In the genomic region with DNA sequence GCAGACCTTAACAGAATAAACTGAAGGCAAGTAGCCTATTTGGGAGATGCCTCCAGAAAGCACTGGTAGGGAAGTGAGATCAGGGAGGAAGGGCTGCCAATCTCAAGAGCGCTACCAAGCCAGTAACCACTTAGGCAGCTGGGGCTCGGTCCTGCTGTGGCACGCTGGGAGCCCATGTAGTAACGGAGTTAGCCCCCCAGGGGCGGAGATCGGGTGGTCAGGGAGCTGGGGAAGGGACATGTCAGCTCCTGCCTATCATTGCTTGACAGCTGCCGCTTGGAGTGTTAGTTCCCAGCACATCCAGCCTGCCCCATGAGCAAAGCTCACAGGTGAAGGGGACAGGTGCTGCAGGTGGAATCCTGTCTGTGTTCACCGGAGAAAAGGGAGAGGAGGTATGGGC, we compare ENCODE assay signal across 19 cellular contexts.
DNase-seq lines count a peak whose midpoint lies in the region; ATAC-seq, FAIRE-seq and TF ChIP-seq lines count a peak whose summit lies in the region.
"Had no signal": no experiment of that assay in that cellular context is flagged by ENCODE, and none has a peak within 500 bp of the region (broad histone marks: within the 10 kb centered on the region; RNA-seq: fewer than 3 reads in every experiment).

No MANE protein-coding gene starts in this region.

- H3K4me1 Mint-ChIP-seq in T-helper 17 cell = peaks cover 5% of the 10 kb centered on the region
- H3K4me1 Mint-ChIP-seq: CD4-positive, CD25-positive, alpha-beta regulatory T cell; stimulated activated memory B cell treated with anti-CD40 and anti-IgM and Interleukin-4, amounts not matched to agents 10 μg/mL and 1 μg/mL and 100 μg/mL, for 72 hours had no signal

- H3K9me3 ChIP-seq in keratinocyte (ENCODE audit: control insufficient read depth, low read depth, low read length) (no peaks in the 10 kb centered on the region), T-helper 17 cell (ENCODE audit: control insufficient read depth, low read length, poor library complexity, severe bottlenecking) (no peaks in the 10 kb centered on the region)
- H3K9me3 ChIP-seq: upper lobe of left lung had no signal

- peak overlapping the region; percentile 9 for H3K4me2 ChIP-seq in keratinocyte (ENCODE audit: control insufficient read depth, extremely low read depth, insufficient read depth, low read depth, low read length)

- peaks cover 72% of the 10 kb centered on the region for H3K27me3 Mint-ChIP-seq in T-helper 17 cell

- no peak overlapping the region for H3K4me3 ChIP-seq in keratinocyte (ENCODE audit: control insufficient read depth in 2 of 3, extremely low read depth in 1 of 3, insufficient read depth in 2 of 3, low read depth in 1 of 3, low read length in 3 of 3)
- H3K4me3 ChIP-seq: upper lobe of left lung had no signal

- peaks cover 39% of the 10 kb centered on the region for H3K4me1 ChIP-seq in keratinocyte (ENCODE audit: control insufficient read depth, extremely low read depth, insufficient read depth, low read length)

- CTCF ChIA-PET in GM10248 (lab: Yijun Ruan, JAX) = no interaction called here

- no peak overlapping the region for H2AFZ ChIP-seq in keratinocyte (ENCODE audit: control insufficient read depth, low read length)

- POLR2A ChIA-PET in GM10248 (lab: Yijun Ruan, JAX) = no interaction called here

- DNase-seq in NCI-H748 (lab: John Stamatoyannopoulos, UW; ENCODE audit: unreplicated experiment) (peak; percentile 34), NCI-H748 treated with DMSO at 0.1 percent for 48 hours (lab: John Stamatoyannopoulos, UW) (no peak), NCI-H510A treated with DMSO at 0.1 percent for 48 hours (lab: John Stamatoyannopoulos, UW) (peak; percentile 77), keratinocyte (ENCODE audit: low read depth, low spot score) (no peak), G401 (ENCODE audit: low spot score) (no peak), T-helper 17 cell (no peak), RCC 7860 (ENCODE audit: low spot score) (no peak), GM10248 (ENCODE audit: extremely low spot score) (no peak)
- DNase-seq: ACHN; activated CD4-positive, CD25-positive, alpha-beta regulatory T cell; CD4-positive, CD25-positive, alpha-beta regulatory T cell; EL; NCI-H774; stimulated activated CD4-positive, alpha-beta T cell treated with anti-CD3 and anti-CD28 coated beads, Interleukin-12 subunit alpha, Interleukin-12 subunit beta, amount 100 ng/mL, for 4 hours; upper lobe of left lung had no signal

- H4K20me1 ChIP-seq in keratinocyte (ENCODE audit: control insufficient read depth, extremely low read depth, insufficient read depth, low read length) = no peaks in the 10 kb centered on the region

- TF ChIP-seq CTCF in keratinocyte (optimal IDR thresholded peaks at IDR 0.05 in 1 of 3, IDR thresholded peaks at IDR 0.05 in 1 of 3, conservative IDR thresholded peaks at IDR 0.05 in 1 of 3; ENCODE audit: extremely low read depth in 1 of 3, insufficient read depth in 2 of 3, low read length in 3 of 3) = no peak
- no peak for TF ChIP-seq CTCF in GM10248 (IDR thresholded peaks at IDR 0.05; ENCODE audit: control extremely low read depth, extremely low read depth, low read depth, missing control alignments)

- H3K9ac ChIP-seq in keratinocyte (ENCODE audit: control insufficient read depth, extremely low read depth, insufficient read depth, low read length) = no peak overlapping the region

- H3K36me3 Mint-ChIP-seq in T-helper 17 cell (ENCODE audit: low read depth) = peaks cover 2% of the 10 kb centered on the region
- H3K36me3 Mint-ChIP-seq: CD4-positive, CD25-positive, alpha-beta regulatory T cell; stimulated activated memory B cell treated with anti-CD40 and anti-IgM and Interleukin-4, amounts not matched to agents 10 μg/mL and 1 μg/mL and 100 μg/mL, for 72 hours had no signal

- H3K4me3 Mint-ChIP-seq in T-helper 17 cell = no peak overlapping the region
- H3K4me3 Mint-ChIP-seq: CD4-positive, CD25-positive, alpha-beta regulatory T cell; stimulated activated memory B cell treated with anti-CD40 and anti-IgM and Interleukin-4, amounts not matched to agents 10 μg/mL and 1 μg/mL and 100 μg/mL, for 72 hours; T-helper 1 cell treated with Interleukin-12 subunit alpha and Interleukin-12 subunit beta and Interleukin-4 antibody, amounts not matched to agents 30 μg/mL and 1 μg/mL, for 36 hours had no signal

- no peaks in the 10 kb centered on the region for H3K9me1 ChIP-seq in keratinocyte (ENCODE audit: control insufficient read depth, extremely low read depth, insufficient read depth, low read length)

- in situ Hi-C loops in G401 (cut with HindIII; ENCODE audit: low sequenced_read_pairs) = no loop called here

- H3K27me3 ChIP-seq in keratinocyte (ENCODE audit: control insufficient read depth, extremely low read depth, insufficient read depth, low read length) = no peaks in the 10 kb centered on the region
- H3K27me3 ChIP-seq: upper lobe of left lung had no signal

- no peak overlapping the region for H3K27ac ChIP-seq in keratinocyte (ENCODE audit: control insufficient read depth, insufficient read depth, low read length)

- H3K27ac Mint-ChIP-seq in T-helper 17 cell = no peak overlapping the region
- H3K27ac Mint-ChIP-seq: CD4-positive, CD25-positive, alpha-beta regulatory T cell; IgD-negative memory B cell; progenitor cell of endocrine pancreas; stimulated activated memory B cell treated with anti-CD40 and anti-IgM and Interleukin-4, amounts not matched to agents 10 μg/mL and 1 μg/mL and 100 μg/mL, for 72 hours; T-helper 1 cell treated with Interleukin-12 subunit alpha and Interleukin-12 subunit beta and Interleukin-4 antibody, amounts not matched to agents 30 μg/mL and 1 μg/mL, for 36 hours had no signal

- no peaks in the 10 kb centered on the region for H3K79me2 ChIP-seq in keratinocyte (ENCODE audit: control insufficient read depth, insufficient read depth, low read length)

- ATAC-seq in T-helper 17 cell = no peak
- ATAC-seq: stimulated activated memory B cell treated with anti-CD40 and anti-IgM and Interleukin-4, amounts not matched to agents 10 μg/mL and 1 μg/mL and 100 μg/mL, for 72 hours had no signal

- no peaks in the 10 kb centered on the region for H3K36me3 ChIP-seq in keratinocyte (ENCODE audit: control insufficient read depth in 2 of 2, extremely low read depth in 1 of 2, insufficient read depth in 2 of 2, low read length in 2 of 2)
- H3K36me3 ChIP-seq: upper lobe of left lung had no signal

- dilution Hi-C loops in keratinocyte (cut with MboI; ENCODE audit: extremely low pct_ligation_motif_present, low sequenced_read_pairs) = no loop called here

- FAIRE-seq in keratinocyte (lab: Jason Lieb, UNC) (no peak), RCC 7860 (lab: Jason Lieb, UNC) (no peak)

Comparison
In these comparisons a context has a peak if more than half of its experiments do, and no peak if none do; other contexts are left out.
1. DNase-seq: peak in NCI-H748 (single experiment) and NCI-H510A treated with DMSO at 0.1 percent for 48 hours (single experiment); none in NCI-H748 treated with DMSO at 0.1 percent for 48 hours (single experiment), keratinocyte (single experiment), G401 (single experiment), T-helper 17 cell (0 of 3), RCC 7860 (single experiment) and GM10248 (single experiment).